ENCODE assay signal across 27 cellular contexts in the genomic region with DNA sequence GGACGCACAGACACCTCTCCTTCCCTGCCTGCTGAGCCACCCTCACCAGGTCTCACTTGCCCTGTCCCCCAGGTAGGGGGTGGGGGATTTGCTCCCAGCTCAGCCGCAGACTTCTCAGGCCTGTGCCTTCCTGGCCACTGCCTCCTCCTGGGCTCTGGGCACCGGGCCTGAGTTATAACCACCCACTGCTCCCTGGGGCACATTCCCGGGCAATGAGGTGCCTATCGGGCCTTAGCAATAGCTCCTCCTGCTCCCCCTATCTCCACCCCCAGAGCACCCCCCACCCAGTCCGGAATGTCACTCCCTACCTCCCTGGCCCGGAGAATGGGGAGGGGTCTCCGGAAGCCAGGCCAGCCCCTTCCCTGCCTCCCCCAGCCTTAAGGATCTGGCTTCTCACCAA. TPM values are rescaled to one million over a fixed set of nuclear protein-coding genes. Genes with fewer than 3 reads are reported as not detected.
DNase-seq lines count a peak whose midpoint lies in the region; ATAC-seq and TF ChIP-seq lines count a peak whose summit lies in the region.
"Had no signal": no experiment of that assay in that cellular context is flagged by ENCODE, and none has a peak within 500 bp of the region (broad histone marks: within the 10 kb centered on the region; RNA-seq: fewer than 3 reads in every experiment).

A gene with protein sequence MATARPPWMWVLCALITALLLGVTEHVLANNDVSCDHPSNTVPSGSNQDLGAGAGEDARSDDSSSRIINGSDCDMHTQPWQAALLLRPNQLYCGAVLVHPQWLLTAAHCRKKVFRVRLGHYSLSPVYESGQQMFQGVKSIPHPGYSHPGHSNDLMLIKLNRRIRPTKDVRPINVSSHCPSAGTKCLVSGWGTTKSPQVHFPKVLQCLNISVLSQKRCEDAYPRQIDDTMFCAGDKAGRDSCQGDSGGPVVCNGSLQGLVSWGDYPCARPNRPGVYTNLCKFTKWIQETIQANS (minus strand): TSS at position 149 of the 400 bp plus-strand sequence. CDS start 381 bp downstream, outside the sequence.

- no peak within 1 kb of the TSS for H3K27ac ChIP-seq in GM23248
- H3K27ac ChIP-seq in PC-3 (ENCODE audit: low read length) = no peak within 1 kb of the TSS
- H3K27ac ChIP-seq in esophagus squamous epithelium = peak within 1 kb of the TSS in 3 of 4 donors; percentile 5 to 45 (median 42)
- H3K27ac ChIP-seq in brain microvascular endothelial cell = no peak within 1 kb of the TSS
- H3K27ac ChIP-seq in naive thymus-derived CD4-positive, alpha-beta T cell (ENCODE audit: low read depth, low read length) = no peak within 1 kb of the TSS
- H3K27ac ChIP-seq in WERI-Rb-1 = no peak within 1 kb of the TSS
- H3K27ac ChIP-seq: BLaER1 treated with 17β-estradiol and CSF1 and Interleukin-3, amounts not matched to agents 10 nM and 100 nM; hepatocyte; VCaP had no signal

- H3F3A ChIP-seq in GM23248 (ENCODE audit: insufficient read depth) = no peaks in the 10 kb centered on the region
- H3F3A ChIP-seq in PC-3 (ENCODE audit: low read length, unreplicated experiment) = no peaks in the 10 kb centered on the region

- H3K4me2 ChIP-seq in GM23248 (ENCODE audit: unreplicated experiment) (no peak within 1 kb of the TSS), PC-3 (ENCODE audit: low read length) (peak within 1 kb of the TSS; percentile 46)
- H3K4me2 ChIP-seq: BLaER1 treated with 17β-estradiol and CSF1 and Interleukin-3, amounts not matched to agents 10 nM and 100 nM; hepatocyte had no signal

- no peak within 1 kb of the TSS for H3K9ac ChIP-seq in GM23248
- H3K9ac ChIP-seq in PC-3 (ENCODE audit: low read length) = no peak within 1 kb of the TSS
- H3K9ac ChIP-seq: BLaER1 treated with 17β-estradiol and CSF1 and Interleukin-3, amounts not matched to agents 10 nM and 100 nM had no signal

- H3K4me1 ChIP-seq in GM23248 (ENCODE audit: insufficient read depth) (no peaks in the 10 kb centered on the region), PC-3 (ENCODE audit: insufficient read depth, low read length) (peaks cover 11% of the 10 kb centered on the region), esophagus squamous epithelium (peaks cover 0 to 20% (median 0%) of the 10 kb centered on the region in 3 donors)
- H3K4me1 ChIP-seq in naive thymus-derived CD4-positive, alpha-beta T cell (ENCODE audit: control insufficient read depth in 2 of 2, insufficient read depth in 2 of 2, low read length in 2 of 2) = no peaks in the 10 kb centered on the region
- H3K4me1 ChIP-seq: BLaER1 treated with 17β-estradiol and CSF1 and Interleukin-3, amounts not matched to agents 10 nM and 100 nM; Caco-2 had no signal

- H3K4me1 Mint-ChIP-seq in naive thymus-derived CD4-positive, alpha-beta T cell = peaks cover 0 to 1% (median 0%) of the 10 kb centered on the region in 7 donors

- H3K27me3 ChIP-seq in GM23248 (replicated peaks; ENCODE audit: insufficient read depth) (0 out of 2 replicates have a peak, but pooled peaks cover 7% of the 10 kb centered on the region), PC-3 (ENCODE audit: low read length) (no peaks in the 10 kb centered on the region), esophagus squamous epithelium (peaks cover 0 to 37% (median 0%) of the 10 kb centered on the region in 4 donors), brain microvascular endothelial cell (replicated peaks) (no peaks in the 10 kb centered on the region), WERI-Rb-1 (ENCODE audit: insufficient read depth, low read depth, severe bottlenecking) (peaks cover 72% of the 10 kb centered on the region)
- no peaks in the 10 kb centered on the region for H3K27me3 ChIP-seq in naive thymus-derived CD4-positive, alpha-beta T cell (ENCODE audit: control insufficient read depth in 2 of 2, insufficient read depth in 2 of 2, low read length in 2 of 2)
- H3K27me3 ChIP-seq: BLaER1 treated with 17β-estradiol and CSF1 and Interleukin-3, amounts not matched to agents 10 nM and 100 nM had no signal

- peak within 1 kb of the TSS in 1 of 9 donors; percentile 67 for H3K27ac Mint-ChIP-seq in naive thymus-derived CD4-positive, alpha-beta T cell
- H3K27ac Mint-ChIP-seq: activated CD4-positive, alpha-beta memory T cell treated with anti-CD3 and anti-CD28 coated beads for 36 hours had no signal

- ATAC-seq in PC-3 (peak; percentile 58), omental fat pad (ENCODE audit: low FRiP score) (peak; percentile 84)
- ATAC-seq in naive thymus-derived CD4-positive, alpha-beta T cell = no peak
- ATAC-seq: sciatic nerve, SK-N-SH treated with all-trans-retinoic acid at 6 μM for 48 hours had no signal

- TF ChIP-seq POLR2A in esophagus squamous epithelium (IDR thresholded peaks at IDR 0.05) = no peak

- 0 to 11% methylated on average over 3 to 8 of the region's 8 CpGs for whole genome bisulfite sequencing in GM23248 (ENCODE audit: low coverage in 1 of 2, low lambda C conversion rate in 2 of 2, missing lambda C conversion rate in 2 of 2), 2 experiments
- WGBS in esophagus squamous epithelium, 2 donors = 10 to 14% methylated on average over 3 to 8 of the region's 8 CpGs

- CTCF ChIA-PET in PC-3 (lab: Charles Lee) = interaction anchor here (0.6 kb wide), 2 partner anchors 60 to 704 kb away, joined by 3 to 7 read pairs; no protein-coding TSS in a partner anchor
- CTCF ChIA-PET in naive thymus-derived CD4-positive, alpha-beta T cell (lab: Charles Lee) = no interaction called here

- H3K4me3 ChIP-seq in GM23248 = no peak within 1 kb of the TSS
- peak within 1 kb of the TSS; percentile 41; the same call in 1 of the 2 replicates for H3K4me3 ChIP-seq in PC-3 (ENCODE audit: low read length)
- H3K4me3 ChIP-seq in esophagus squamous epithelium = peak within 1 kb of the TSS; percentile 14 to 43 (median 22)
- H3K4me3 ChIP-seq in brain microvascular endothelial cell (ENCODE audit: low read depth, low read length) = no peak within 1 kb of the TSS
- H3K4me3 ChIP-seq in naive thymus-derived CD4-positive, alpha-beta T cell (ENCODE audit: low read length) = no peak within 1 kb of the TSS
- H3K4me3 ChIP-seq in WERI-Rb-1 (ENCODE audit: low read depth, low read length) = no peak within 1 kb of the TSS
- H3K4me3 ChIP-seq: BLaER1 treated with 17β-estradiol and CSF1 and Interleukin-3, amounts not matched to agents 10 nM and 100 nM; hepatocyte had no signal

- no peaks in the 10 kb centered on the region for H3K79me2 ChIP-seq in GM23248 (ENCODE audit: insufficient read depth)
- no peaks in the 10 kb centered on the region for H3K79me2 ChIP-seq in PC-3 (ENCODE audit: low read length)
- H3K79me2 ChIP-seq: hepatocyte had no signal

- no TSS peak for BruUV-seq in PC-3 (replicated peaks; lab: Mats Ljungman, UMichigan)

- no peaks in the 10 kb centered on the region for H3K9me3 ChIP-seq in GM23248 (ENCODE audit: low read depth)
- no peaks in the 10 kb centered on the region for H3K9me3 ChIP-seq in PC-3 (ENCODE audit: low read length)
- H3K9me3 ChIP-seq in esophagus squamous epithelium = no peaks in the 10 kb centered on the region
- no peaks in the 10 kb centered on the region for H3K9me3 ChIP-seq in naive thymus-derived CD4-positive, alpha-beta T cell (ENCODE audit: control insufficient read depth in 2 of 3, low read length in 3 of 3)
- H3K9me3 ChIP-seq in WERI-Rb-1 (ENCODE audit: severe bottlenecking) = peaks cover 3% of the 10 kb centered on the region
- H3K9me3 ChIP-seq: BLaER1 treated with 17β-estradiol and CSF1 and Interleukin-3, amounts not matched to agents 10 nM and 100 nM; Caco-2 had no signal

- H4K20me1 ChIP-seq in GM23248 (ENCODE audit: insufficient read depth) = no peaks in the 10 kb centered on the region
- no peaks in the 10 kb centered on the region for H4K20me1 ChIP-seq in PC-3 (ENCODE audit: low read length)
- H4K20me1 ChIP-seq: BLaER1 treated with 17β-estradiol and CSF1 and Interleukin-3, amounts not matched to agents 10 nM and 100 nM had no signal

- peaks cover 3 to 62% (median 36%) of the 10 kb centered on the region in 5 donors for H3K27me3 Mint-ChIP-seq in naive thymus-derived CD4-positive, alpha-beta T cell

- POLR2A ChIA-PET in PC-3 (lab: Charles Lee; ENCODE audit: unreplicated experiment) = no interaction called here
- POLR2A ChIA-PET in naive thymus-derived CD4-positive, alpha-beta T cell (lab: Charles Lee) = no interaction called here

- H2AFZ ChIP-seq in GM23248 (no peak within 1 kb of the TSS), PC-3 (ENCODE audit: low read length) (peak within 1 kb of the TSS; percentile 23)
- H2AFZ ChIP-seq: hepatocyte had no signal

- TF ChIP-seq CTCF in PC-3 (conservative IDR thresholded peaks at IDR 0.05; ENCODE audit: low read depth, low read length) (no peak), esophagus squamous epithelium (IDR thresholded peaks at IDR 0.05) (no peak), omental fat pad (IDR thresholded peaks at IDR 0.05) (no peak), brain microvascular endothelial cell (IDR thresholded peaks at IDR 0.05; ENCODE audit: low read depth, low read length, missing control alignments) (no peak), WERI-Rb-1 (IDR thresholded peaks at IDR 0.05; ENCODE audit: low read depth, low read length) (no peak)

- H3K4me3 Mint-ChIP-seq in naive thymus-derived CD4-positive, alpha-beta T cell = no peak within 1 kb of the TSS
- H3K4me3 Mint-ChIP-seq: activated CD4-positive, alpha-beta memory T cell treated with anti-CD3 and anti-CD28 coated beads for 36 hours had no signal

- H3K9me2 ChIP-seq in GM23248 (ENCODE audit: insufficient read depth) (no peaks in the 10 kb centered on the region), PC-3 (replicated peaks; ENCODE audit: low read length) (no peaks in the 10 kb centered on the region)

- H3K9me3 Mint-ChIP-seq in naive thymus-derived CD4-positive, alpha-beta T cell = peaks cover 0 to 9% (median 4%) of the 10 kb centered on the region in 11 donors
- H3K9me3 Mint-ChIP-seq: activated CD4-positive, alpha-beta memory T cell treated with anti-CD3 and anti-CD28 coated beads for 36 hours had no signal

- DNase-seq in GM23248 = peak; percentile 56
- peak; percentile 66 for DNase-seq in PC-3
- no peak for DNase-seq in esophagus squamous epithelium (lab: John Stamatoyannopoulos, UW)
- DNase-seq in omental fat pad (ENCODE audit: low spot score) = no peak
- DNase-seq in nucleus accumbens (lab: John Stamatoyannopoulos, UW) = no peak
- DNase-seq in brain microvascular endothelial cell = no peak
- no peak for DNase-seq in naive thymus-derived CD4-positive, alpha-beta T cell
- no peak for DNase-seq in WERI-Rb-1
- DNase-seq: activated CD4-positive, alpha-beta memory T cell treated with anti-CD3 and anti-CD28 coated beads for 36 hours; activated gamma-delta T cell treated with Interleukin-2 at 50 U/mL for 16 hours; Caco-2; cortex of kidney; DND-41; NCI-H1436 treated with DMSO at 0.1 percent for 48 hours; NCI-H2171; NCI-H526; stimulated activated CD4-positive, alpha-beta T cell treated with anti-CD3 and anti-CD28 coated beads, Interleukin-15, amount 100 ng/mL, for 24 hours; stimulated activated CD8-positive, alpha-beta memory T cell treated with anti-CD3 and anti-CD28 coated beads, Interleukin-4, amount 100 ng/mL, for 48 hours had no signal

- H3K36me3 Mint-ChIP-seq in naive thymus-derived CD4-positive, alpha-beta T cell = peaks cover 0 to 4% (median 0%) of the 10 kb centered on the region in 5 donors
- H3K36me3 Mint-ChIP-seq: activated CD4-positive, alpha-beta memory T cell treated with anti-CD3 and anti-CD28 coated beads for 36 hours had no signal

- H3K36me3 ChIP-seq in GM23248 (ENCODE audit: low read depth) (no peaks in the 10 kb centered on the region), PC-3 (ENCODE audit: low read depth, low read length) (no peaks in the 10 kb centered on the region), esophagus squamous epithelium (no peaks in the 10 kb centered on the region), brain microvascular endothelial cell (replicated peaks) (no peaks in the 10 kb centered on the region), WERI-Rb-1 (no peaks in the 10 kb centered on the region)
- H3K36me3 ChIP-seq in naive thymus-derived CD4-positive, alpha-beta T cell (ENCODE audit: control insufficient read depth in 2 of 3, insufficient read depth in 3 of 3, low read length in 3 of 3) = no peaks in the 10 kb centered on the region
- H3K36me3 ChIP-seq: BLaER1 treated with 17β-estradiol and CSF1 and Interleukin-3, amounts not matched to agents 10 nM and 100 nM had no signal

- intact Hi-C loops in PC-3 (cut with micrococcal nuclease) (no loop called here), esophagus squamous epithelium (cut with DNase I) (no loop called here)
- intact Hi-C loops in naive thymus-derived CD4-positive, alpha-beta T cell (cut with micrococcal nuclease) = no loop called here

- in situ Hi-C loops in GM23248 (cut with MboI) = no loop called here
- in situ Hi-C loops in brain microvascular endothelial cell (cut with HindIII; ENCODE audit: low pct_ligation_motif_present, low sequenced_read_pairs) = no loop called here

RNA-seq across cellular contexts. Expression of the gene that starts here (rescaled TPM):
- total RNA-seq in GM23248 (2014; rRNA removed; shearing (Covaris generic)) = not detected in 2 replicates
- 0.23 TPM in 1 of 2 replicates, not detected in the other for polyA plus RNA-seq in GM23248 (2016; fragmentation: Nextera tagmentation; extraction: Ambion mirVana)
- total RNA-seq in PC-3 (2014; rRNA removed) (58.5 and 59.0 TPM in 2 replicates), esophagus squamous epithelium (10 to 100 TPM in 3 of 4 donors, 1 to 10 TPM in 1; 5.9 to 84.7 (median 49.9) TPM), omental fat pad (10 to 100 TPM in 1 of 4 donors, 1 to 10 TPM in 2, not detected in 1; 3.3 to 12.2 (median 9.7) TPM)
- total RNA-seq in naive thymus-derived CD4-positive, alpha-beta T cell = not detected
- not detected for polyA plus RNA-seq in naive thymus-derived CD4-positive, alpha-beta T cell
- total RNA-seq: activated CD4-positive, alpha-beta memory T cell treated with anti-CD3 and anti-CD28 coated beads for 36 hours; Caco-2; hepatocyte; lung microvascular endothelial cell; myocyte; sciatic nerve; T-helper 2 cell treated with Interferon-gamma antibody and Interleukin-4, amounts not matched to agents 100 ng/mL and 5 ng/mL, for 36 hours; ureter had no signal

Comparison
In these comparisons a context has a peak if more than half of its experiments do, and no peak if none do; other contexts are left out.
1. Peak in DNase-seq in GM23248; RNA of the gene not detected or under 1 TPM.
2. H3K27ac ChIP-seq: peak in esophagus squamous epithelium (3 of 4); none in GM23248 (single experiment), PC-3 (single experiment), brain microvascular endothelial cell (single experiment), naive thymus-derived CD4-positive, alpha-beta T cell (single experiment) and WERI-Rb-1 (single experiment).
3. H3K4me3 ChIP-seq: peak in PC-3 (single experiment) and esophagus squamous epithelium (4 of 4); none in GM23248 (single experiment), brain microvascular endothelial cell (single experiment), naive thymus-derived CD4-positive, alpha-beta T cell (single experiment) and WERI-Rb-1 (single experiment).